Comparison of ENCODE assay signal across 8 cellular contexts in the genomic region with DNA sequence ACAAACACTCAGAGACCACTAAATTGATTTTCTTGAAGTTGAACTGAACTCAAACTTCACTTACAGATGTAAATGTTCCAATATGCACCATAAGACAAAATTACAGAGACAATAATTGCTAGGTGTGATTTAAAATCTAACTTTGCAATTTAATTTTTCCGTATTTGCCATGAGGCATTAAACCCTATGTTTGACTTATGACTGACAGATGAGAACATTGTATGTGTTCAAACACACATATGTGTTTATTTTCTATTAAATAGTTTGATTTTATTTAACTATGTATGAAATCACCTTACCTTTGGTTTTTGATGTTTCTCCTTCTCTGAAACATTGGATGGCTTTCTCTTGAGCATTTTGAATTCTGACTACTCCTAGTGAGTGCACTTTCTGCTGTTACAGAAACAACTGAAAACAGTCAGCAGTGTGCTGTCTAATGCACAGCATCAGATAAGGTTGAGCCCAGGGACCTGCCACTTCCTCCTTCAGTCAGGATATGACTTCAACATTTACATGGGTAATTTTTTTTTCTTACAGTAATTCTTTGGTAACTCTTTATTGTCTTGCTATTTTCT. TPM values are rescaled to one million over a fixed set of nuclear protein-coding genes. Genes with fewer than 3 reads are reported as not detected.
A peak's percentile ranks its signal among the peaks of the same experiment; 100 is the strongest.
DNase-seq lines count a peak whose midpoint lies in the region; ATAC-seq and TF ChIP-seq lines count a peak whose summit lies in the region.

A gene (minus strand): TSS at position 410 of the 575 bp plus-strand sequence. CDS start 54 bp downstream, at position 356.

- no peak within 1 kb of the TSS for H3K4me3 Mint-ChIP-seq in neural progenitor cell

- H3K4me3 ChIP-seq in OCI-LY1 (ENCODE audit: low read depth, low read length, poor library complexity, severe bottlenecking) (peak within 1 kb of the TSS; percentile 66), thymus (ENCODE audit: low read length) (peak within 1 kb of the TSS; percentile 50), neural progenitor cell (no peak within 1 kb of the TSS)

- H3K4me1 Mint-ChIP-seq in neural progenitor cell: no peaks in the 10 kb centered on the region

- H3F3A ChIP-seq in OCI-LY1 (ENCODE audit: insufficient read depth, low read length): no peaks in the 10 kb centered on the region
- no peaks in the 10 kb centered on the region for H3F3A ChIP-seq in neural progenitor cell (ENCODE audit: low read depth)

- WGBS in thymus: 6% methylated on average over 1 of the region's 1 CpG

- H3K9me3 ChIP-seq in OCI-LY1 (ENCODE audit: low read length) (no peaks in the 10 kb centered on the region), thymus (ENCODE audit: control insufficient read depth) (no peaks in the 10 kb centered on the region), neural progenitor cell (ENCODE audit: low read depth) (no peaks in the 10 kb centered on the region)

- H3K27me3 Mint-ChIP-seq in neural progenitor cell (ENCODE audit: insufficient read depth, low read depth): no peaks in the 10 kb centered on the region

- H2AFZ ChIP-seq in OCI-LY1 (ENCODE audit: low read length) (peak within 1 kb of the TSS; percentile 91; the same call in 1 of the 2 replicates), neural progenitor cell (replicated peaks) (no peak within 1 kb of the TSS)

- no peaks in the 10 kb centered on the region for H3K36me3 ChIP-seq in OCI-LY1 (ENCODE audit: insufficient read depth, low read length)
- no peaks in the 10 kb centered on the region for H3K36me3 ChIP-seq in thymus (ENCODE audit: control insufficient read depth, insufficient read depth)
- H3K36me3 ChIP-seq in neural progenitor cell: no peaks in the 10 kb centered on the region

- H3K36me3 Mint-ChIP-seq in neural progenitor cell: no peaks in the 10 kb centered on the region

- H3K79me2 ChIP-seq in OCI-LY1 (ENCODE audit: insufficient read depth, low read length) (peaks cover 40% of the 10 kb centered on the region), neural progenitor cell (ENCODE audit: low read depth) (no peaks in the 10 kb centered on the region)

- no peaks in the 10 kb centered on the region for H4K20me1 ChIP-seq in OCI-LY1 (ENCODE audit: insufficient read depth, low read length)
- H4K20me1 ChIP-seq in neural progenitor cell (ENCODE audit: low read depth): no peaks in the 10 kb centered on the region

- no peak for TF ChIP-seq CTCF in OCI-LY1 (IDR thresholded peaks at IDR 0.05; ENCODE audit: low read length)
- no peak for TF ChIP-seq CTCF in neural progenitor cell (IDR thresholded peaks at IDR 0.05)

- no peak within 1 kb of the TSS for H3K27ac Mint-ChIP-seq in neural progenitor cell

- no peaks in the 10 kb centered on the region for H3K9me2 ChIP-seq in OCI-LY1 (ENCODE audit: low read depth, low read length)

- peak within 1 kb of the TSS; percentile 86 for H3K4me2 ChIP-seq in OCI-LY1 (ENCODE audit: low read length)
- no peak within 1 kb of the TSS for H3K4me2 ChIP-seq in neural progenitor cell

- H3K27ac ChIP-seq in OCI-LY1 (ENCODE audit: low read depth, low read length, poor library complexity, severe bottlenecking) (peak within 1 kb of the TSS; percentile 71), thymus (ENCODE audit: low read depth) (no peak within 1 kb of the TSS), neural progenitor cell (no peak within 1 kb of the TSS)

- peak; percentile 88 for DNase-seq in activated effector memory CD4-positive, alpha-beta T cell treated with anti-CD3 and anti-CD28 coated beads, Interleukin-2, amount 50 U/mL, for 16 hours
- DNase-seq in mesenteric fat pad (ENCODE audit: low spot score) (no peak), middle frontal gyrus (ENCODE audit: extremely low spot score, low spot score) (no peak), neural progenitor cell (ENCODE audit: low spot score) (no peak)

- H3K4me1 ChIP-seq in OCI-LY1 (ENCODE audit: insufficient read depth, low read length, severe bottlenecking) (peaks cover 69% of the 10 kb centered on the region), thymus (ENCODE audit: control insufficient read depth, insufficient read depth, low read length) (no peaks in the 10 kb centered on the region), neural progenitor cell (no peaks in the 10 kb centered on the region)

- no peaks in the 10 kb centered on the region for H3K9me3 Mint-ChIP-seq in neural progenitor cell

- H3K9ac ChIP-seq in OCI-LY1 (ENCODE audit: low read length): peak within 1 kb of the TSS; percentile 69
- H3K9ac ChIP-seq in neural progenitor cell: no peak within 1 kb of the TSS

- ATAC-seq in GM18498 (IDR thresholded peaks at IDR 0.05; ENCODE audit: unreplicated experiment) (peak; percentile 88), HG02642 (IDR thresholded peaks at IDR 0.05; ENCODE audit: poor library complexity, unreplicated experiment) (peak; percentile 90)

- no peaks in the 10 kb centered on the region for H3K27me3 ChIP-seq in OCI-LY1 (ENCODE audit: insufficient read depth, low read length)
- no peaks in the 10 kb centered on the region for H3K27me3 ChIP-seq in thymus (ENCODE audit: control insufficient read depth, insufficient read depth)
- no peaks in the 10 kb centered on the region for H3K27me3 ChIP-seq in neural progenitor cell

RNA-seq across cellular contexts. Expression of the gene that starts here (rescaled TPM):
- 42.4 TPM for total RNA-seq in mesenteric fat pad
- polyA plus RNA-seq in thymus: 40.4 TPM
- 1.2 TPM in 1 of 2 replicates, not detected in the other for total RNA-seq in neural progenitor cell (ENCODE audit: low replicate concordance)

Comparison
In these comparisons a context has a peak if more than half of its experiments do, and no peak if none do; other contexts are left out.
1. RNA of the gene that starts here (total RNA-seq): 42.4 TPM in mesenteric fat pad (single experiment); 1.2 TPM in neural progenitor cell; every median in the first group is over 10 times any median in the second.